In the genomic region with DNA sequence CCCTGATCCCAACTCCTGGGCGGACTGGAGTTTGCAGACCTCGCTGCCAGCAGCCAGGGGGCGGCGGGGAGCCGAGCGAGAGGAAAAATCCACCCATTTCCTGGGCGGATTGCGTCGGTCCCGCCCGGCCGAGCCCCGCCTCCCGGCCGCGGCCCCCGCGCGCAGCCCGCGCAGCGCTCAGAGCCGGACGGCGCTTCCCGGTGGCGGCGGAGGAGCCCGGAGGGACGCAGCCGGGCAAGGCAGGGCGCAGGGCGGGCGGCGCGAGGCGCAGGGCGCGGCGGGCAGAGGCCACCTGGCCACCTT, we compare ENCODE assay signal across 9 cellular contexts. TPM values are rescaled to one million over a fixed set of nuclear protein-coding genes. Genes with fewer than 3 reads are reported as not detected.
DNase-seq lines count a peak whose midpoint lies in the region; ATAC-seq and TF ChIP-seq lines count a peak whose summit lies in the region.
"Had no signal": no experiment of that assay in that cellular context is flagged by ENCODE, and none has a peak within 500 bp of the region (broad histone marks: within the 10 kb centered on the region; RNA-seq: fewer than 3 reads in every experiment).

A gene (plus strand): TSS at position 180 of the 303 bp plus-strand sequence. CDS start 322 bp downstream, outside the sequence.

- no peak within 1 kb of the TSS for H3K23ac ChIP-seq in mesendoderm (ENCODE audit: low read length)

- no peak within 1 kb of the TSS for H2BK5ac ChIP-seq in mesendoderm (ENCODE audit: low read length)

- H3K27ac ChIP-seq in mesendoderm (ENCODE audit: low read depth, low read length) (no peak within 1 kb of the TSS), thymus (ENCODE audit: low read depth) (no peak within 1 kb of the TSS)
- H3K27ac ChIP-seq: neutrophil had no signal

- no peak within 1 kb of the TSS for H3K4me3 ChIP-seq in epithelial cell of esophagus (ENCODE audit: low read length)
- peak within 1 kb of the TSS; percentile 55 for H3K4me3 ChIP-seq in mesendoderm (ENCODE audit: low read length)
- peak within 1 kb of the TSS; percentile 26 for H3K4me3 ChIP-seq in thymus (ENCODE audit: low read length)

- H3K4me2 ChIP-seq in mesendoderm (ENCODE audit: low read length), result peak within 1 kb of the TSS; percentile 80

- no CpG with 5 or more reads among the region's 40 CpGs for WGBS in mesendoderm (ENCODE audit: extremely low coverage, insufficient coverage, low lambda C conversion rate)
- WGBS in thymus, result 1% methylated on average over 40 of the region's 40 CpGs

- no peaks in the 10 kb centered on the region for H3K4me1 ChIP-seq in mesendoderm (ENCODE audit: control insufficient read depth, low read depth, low read length)
- no peaks in the 10 kb centered on the region for H3K4me1 ChIP-seq in thymus (ENCODE audit: control insufficient read depth, insufficient read depth, low read length)

- in situ Hi-C loops in ACHN (cut with HindIII; ENCODE audit: low pct_ligation_motif_present, low pct_unique_long_range_greater_than_20kb, low sequenced_read_pairs), result no loop called here
- in situ Hi-C loops in GM13976 (cut with MboI; ENCODE audit: low sequenced_read_pairs, unreplicated experiment), result loop anchor here (25.0 kb wide), 1 partner anchor 325 kb away; no protein-coding TSS in a partner anchor

- no peak for ATAC-seq in GM19397 (IDR thresholded peaks at IDR 0.05; ENCODE audit: unreplicated experiment)
- ATAC-seq in HG02642 (IDR thresholded peaks at IDR 0.05; ENCODE audit: poor library complexity, unreplicated experiment), result no peak

- H3K9me3 ChIP-seq in thymus (ENCODE audit: control insufficient read depth), result no peaks in the 10 kb centered on the region
- H3K9me3 ChIP-seq: neutrophil had no signal

- peak within 1 kb of the TSS; percentile 7 for H3K18ac ChIP-seq in mesendoderm (ENCODE audit: low read length)

- H4K5ac ChIP-seq in mesendoderm (ENCODE audit: low read length), result no peak within 1 kb of the TSS

- H3K79me1 ChIP-seq in mesendoderm (ENCODE audit: low read length), result no peaks in the 10 kb centered on the region

- H2AK5ac ChIP-seq in mesendoderm (ENCODE audit: low read length), result no peak within 1 kb of the TSS

- H3K4ac ChIP-seq in mesendoderm (ENCODE audit: low read depth, low read length), result no peak within 1 kb of the TSS

- H3K9ac ChIP-seq in mesendoderm (ENCODE audit: low read length), result peak within 1 kb of the TSS; percentile 72

- H3K27me3 ChIP-seq in mesendoderm (ENCODE audit: insufficient read depth, low read length, poor library complexity) (peaks cover 6% of the 10 kb centered on the region), thymus (ENCODE audit: control insufficient read depth, insufficient read depth) (peaks cover 48% of the 10 kb centered on the region)

- no peaks in the 10 kb centered on the region for H3K79me2 ChIP-seq in mesendoderm (ENCODE audit: control insufficient read depth, insufficient read depth, low read length)

- H2BK15ac ChIP-seq in mesendoderm (replicated peaks; ENCODE audit: low read depth), result no peak within 1 kb of the TSS

- H3K36me3 ChIP-seq in mesendoderm (ENCODE audit: control insufficient read depth, insufficient read depth, low read length) (peaks cover 1% of the 10 kb centered on the region), thymus (ENCODE audit: control insufficient read depth, insufficient read depth) (no peaks in the 10 kb centered on the region)
- H3K36me3 ChIP-seq: neutrophil had no signal

- H3K56ac ChIP-seq in mesendoderm (ENCODE audit: low read length), result peak within 1 kb of the TSS; percentile 85

- DNase-seq in ACHN, result peak; percentile 34
- DNase-seq in GM13976 (ENCODE audit: low spot score), result peak; percentile 74
- peak; percentile 9 for DNase-seq in SHP77 treated with DMSO at 0.1 percent for 48 hours (lab: John Stamatoyannopoulos, UW)
- peak; percentile 11 for DNase-seq in epithelial cell of esophagus (ENCODE audit: low read depth)
- peak; percentile 84 for DNase-seq in mesendoderm

- no peak for TF ChIP-seq CTCF in GM13976 (IDR thresholded peaks at IDR 0.05; ENCODE audit: borderline replicate concordance, control extremely low read depth, extremely low read depth, insufficient read depth, missing control alignments)
- TF ChIP-seq CTCF in epithelial cell of esophagus (IDR thresholded peaks at IDR 0.05; ENCODE audit: insufficient read depth, low read depth, low read length, missing control alignments), result peak; percentile 10

- no peak within 1 kb of the TSS for H2BK120ac ChIP-seq in mesendoderm (ENCODE audit: low read depth, low read length)

- no peak within 1 kb of the TSS for H4K8ac ChIP-seq in mesendoderm (ENCODE audit: low read depth, low read length)

RNA-seq across cellular contexts. Expression of the gene that starts here (rescaled TPM):
- 14.7 TPM for polyA plus RNA-seq in mesendoderm (2013, experiment 1 of 2)
- polyA plus RNA-seq in mesendoderm (2013, experiment 2 of 2), result 15.0 TPM
- 24.5 TPM for polyA plus RNA-seq in thymus

Comparison
In these comparisons a context has a peak if more than half of its experiments do, and no peak if none do; other contexts are left out.
1. DNase-seq: peak in every context shown above with its lines; median percentile 84 in mesendoderm; 74 in GM13976; 34 in ACHN; 11 in epithelial cell of esophagus; 9 in SHP77 treated with DMSO at 0.1 percent for 48 hours.